In the genomic region with DNA sequence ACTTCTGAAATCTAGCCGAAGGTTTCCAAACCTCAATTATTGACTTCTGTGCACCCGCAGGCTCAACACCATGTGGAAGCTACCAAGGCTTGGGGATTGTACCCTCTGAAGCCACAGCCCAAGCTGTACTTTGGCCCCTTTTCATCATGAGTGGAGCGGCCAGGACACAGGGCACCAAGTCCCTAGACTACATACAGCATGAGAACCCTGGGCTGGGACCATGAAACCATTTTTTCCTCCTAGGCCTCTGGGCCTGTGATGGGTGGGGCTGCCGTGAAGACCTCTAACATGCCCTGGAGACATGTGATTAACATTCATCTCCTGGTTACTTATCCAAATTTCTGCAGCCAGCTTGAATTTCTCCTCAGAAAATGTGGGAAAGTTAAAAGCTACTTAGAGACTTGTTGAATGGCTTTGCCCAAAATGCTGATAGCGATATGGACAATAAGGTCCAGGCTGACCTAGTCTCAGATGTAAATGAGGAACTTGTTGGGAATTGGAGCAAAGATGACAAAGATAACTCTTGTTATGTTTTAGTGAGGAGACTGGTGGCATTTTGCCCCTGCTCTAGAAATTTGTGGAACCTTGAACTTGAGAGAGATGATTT, we compare ENCODE assay signal across 18 cellular contexts. TPM values are rescaled to one million over a fixed set of nuclear protein-coding genes. Genes with fewer than 3 reads are reported as not detected.
A peak's percentile ranks its signal among the peaks of the same experiment; 100 is the strongest.
DNase-seq lines count a peak whose midpoint lies in the region; ATAC-seq, FAIRE-seq and TF ChIP-seq lines count a peak whose summit lies in the region.
"Had no signal": no experiment of that assay in that cellular context is flagged by ENCODE, and none has a peak within 500 bp of the region (broad histone marks: within the 10 kb centered on the region; RNA-seq: fewer than 3 reads in every experiment).

No MANE protein-coding gene starts in this region.

- TF ChIP-seq POLR2A in A549 (IDR thresholded peaks at IDR 0.05; ENCODE audit: low read length), result no peak

- H3K4me3 ChIP-seq in A549 (no peak overlapping the region), HEK293 (ENCODE audit: low read depth, low read length) (no peak overlapping the region)
- H3K4me3 ChIP-seq: GM23338 had no signal

- CTCF ChIA-PET in A549 (lab: Yijun Ruan, JAX) (interaction anchor here (1.1 kb wide), 1 partner anchor 35 kb away, joined by 4 read pairs; no protein-coding TSS in a partner anchor), HEK293 (lab: Yijun Ruan, JAX) (no interaction called here)

- DNase-seq in DMS53 (lab: John Stamatoyannopoulos, UW) (peak; percentile 2), DMS53 treated with DMSO at 0.1 percent for 48 hours (lab: John Stamatoyannopoulos, UW; ENCODE audit: unreplicated experiment) (no peak), A549 (ENCODE audit: low read depth in 1 of 2, low spot score in 1 of 2) (peak in 1 of 2 experiments; percentile 27), RPMI7951 (ENCODE audit: low read depth) (peak; percentile 3), NCI-H526 (lab: John Stamatoyannopoulos, UW) (no peak), NCI-H524 treated with DMSO at 0.1 percent for 48 hours (lab: John Stamatoyannopoulos, UW) (no peak)
- DNase-seq: 8988T; C1 segment of cervical spinal cord; Calu3; CD4-positive, alpha-beta T cell; DMS153; H7 had no signal

- WGBS in A549 (ENCODE audit: missing lambda C conversion rate), result 83% methylated on average over 5 of the region's 5 CpGs

- ATAC-seq in A549, result peak in 1 of 2 experiments; percentile 39; a peak in 1 of 6 replicates
- ATAC-seq in HG02610 (IDR thresholded peaks at IDR 0.05; ENCODE audit: unreplicated experiment), result no peak
- ATAC-seq: GM23338 had no signal

- TF ChIP-seq EP300 in A549 (IDR thresholded peaks at IDR 0.05), result no peak

- TF ChIP-seq RAD21 in A549 (conservative IDR thresholded peaks at IDR 0.05 in 1 of 2, IDR thresholded peaks at IDR 0.05 in 1 of 2), result no peak

- FAIRE-seq in A549 (lab: Jason Lieb, UNC), result no peak
- FAIRE-seq: G401.6, GM12892, HTR-8/SVneo had no signal

- no peak for TF ChIP-seq CTCF in A549 (IDR thresholded peaks at IDR 0.05)
- TF ChIP-seq CTCF in HEK293 (tag by site-specific recombination; IDR thresholded peaks at IDR 0.05), result no peak

- H3K4me2 ChIP-seq in A549, result no peak overlapping the region
- H3K4me2 ChIP-seq: GM23338 had no signal

- H3K9me3 ChIP-seq in A549, result peaks cover 45% of the 10 kb centered on the region
- H3K9me3 ChIP-seq in HEK293 (ENCODE audit: control insufficient read depth, insufficient read depth, low read depth, low read length), result no peaks in the 10 kb centered on the region

- POLR2A ChIA-PET in A549 (lab: Yijun Ruan, JAX), result no interaction called here
- POLR2A ChIA-PET in HEK293 (lab: Yijun Ruan, JAX), result no interaction called here

- peaks cover 3 to 4% of the 10 kb centered on the region in 2 experiments; a peak in 2 of 3 replicates for H3K36me3 ChIP-seq in HEK293 (ENCODE audit: control insufficient read depth in 2 of 2, insufficient read depth in 1 of 2, low read length in 2 of 2)

- H3K4me1 ChIP-seq in A549, result no peaks in the 10 kb centered on the region
- no peaks in the 10 kb centered on the region for H3K4me1 ChIP-seq in HEK293 (ENCODE audit: control insufficient read depth, insufficient read depth, low read length)

- H3K27ac ChIP-seq in A549, result no peak overlapping the region
- H3K27ac ChIP-seq in HEK293 (ENCODE audit: extremely low read depth, low read depth, low read length), result no peak overlapping the region

TF ChIP-seq in A549, 52 proteins besides CTCF, POLR2A, EP300 and RAD21:
- TF ChIP-seq EHMT2 (IDR thresholded peaks at IDR 0.05; ENCODE audit: low read depth), result no peak
- TF ChIP-seq ZFP36 (IDR thresholded peaks at IDR 0.05; ENCODE audit: borderline replicate concordance, partially characterized antibody), result peak; percentile 97

TF ChIP-seq in HEK293, 187 proteins besides CTCF, POLR2A, EP300 and RAD21 (continues in another document):
- TF ChIP-seq ZNF585B (tag by site-specific recombination; IDR thresholded peaks at IDR 0.05) (peak; percentile 100), KLF7 (tag by site-specific recombination; IDR thresholded peaks at IDR 0.05; ENCODE audit: borderline replicate concordance) (0 out of 2 replicates have a peak, but pooled peaks have one; percentile 43), TRIM28 (IDR thresholded peaks at IDR 0.05; ENCODE audit: borderline replicate concordance, low read length) (peak; percentile 88; the same call in 1 of the 2 replicates), ZNF473 (tag by site-specific recombination; IDR thresholded peaks at IDR 0.05) (no peak), ZNF169 (tag by site-specific recombination; IDR thresholded peaks at IDR 0.05) (no peak), SCRT2 (tag by site-specific recombination; IDR thresholded peaks at IDR 0.05) (peak; percentile 61), ZNF529 (tag by site-specific recombination; IDR thresholded peaks at IDR 0.05; ENCODE audit: insufficient replicate concordance) (peak; percentile 70), KLF9 (tag by site-specific recombination; IDR thresholded peaks at IDR 0.05; ENCODE audit: low read depth) (0 out of 2 replicates have a peak, but pooled peaks have one; percentile 28), ZNF558 (tag by site-specific recombination; IDR thresholded peaks at IDR 0.05) (no peak), SCRT1 (tag by site-specific recombination; IDR thresholded peaks at IDR 0.05; ENCODE audit: borderline replicate concordance) (0 out of 2 replicates have a peak, but pooled peaks have one; percentile 50), SETDB1 (IDR thresholded peaks at IDR 0.05; ENCODE audit: insufficient read length, low read length) (peak; percentile 78), ZNF660 (tag by site-specific recombination; IDR thresholded peaks at IDR 0.05) (no peak)
- TF ChIP-seq, protein P1, sequence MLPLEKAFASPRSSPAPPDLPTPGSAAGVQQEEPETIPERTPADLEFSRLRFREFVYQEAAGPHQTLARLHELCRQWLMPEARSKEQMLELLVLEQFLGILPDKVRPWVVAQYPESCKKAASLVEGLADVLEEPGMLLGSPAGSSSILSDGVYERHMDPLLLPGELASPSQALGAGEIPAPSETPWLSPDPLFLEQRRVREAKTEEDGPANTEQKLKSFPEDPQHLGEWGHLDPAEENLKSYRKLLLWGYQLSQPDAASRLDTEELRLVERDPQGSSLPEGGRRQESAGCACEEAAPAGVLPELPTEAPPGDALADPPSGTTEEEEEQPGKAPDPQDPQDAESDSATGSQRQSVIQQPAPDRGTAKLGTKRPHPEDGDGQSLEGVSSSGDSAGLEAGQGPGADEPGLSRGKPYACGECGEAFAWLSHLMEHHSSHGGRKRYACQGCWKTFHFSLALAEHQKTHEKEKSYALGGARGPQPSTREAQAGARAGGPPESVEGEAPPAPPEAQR (tag by site-specific recombination; IDR thresholded peaks at IDR 0.05), result no peak
- TF ChIP-seq, protein P2, sequence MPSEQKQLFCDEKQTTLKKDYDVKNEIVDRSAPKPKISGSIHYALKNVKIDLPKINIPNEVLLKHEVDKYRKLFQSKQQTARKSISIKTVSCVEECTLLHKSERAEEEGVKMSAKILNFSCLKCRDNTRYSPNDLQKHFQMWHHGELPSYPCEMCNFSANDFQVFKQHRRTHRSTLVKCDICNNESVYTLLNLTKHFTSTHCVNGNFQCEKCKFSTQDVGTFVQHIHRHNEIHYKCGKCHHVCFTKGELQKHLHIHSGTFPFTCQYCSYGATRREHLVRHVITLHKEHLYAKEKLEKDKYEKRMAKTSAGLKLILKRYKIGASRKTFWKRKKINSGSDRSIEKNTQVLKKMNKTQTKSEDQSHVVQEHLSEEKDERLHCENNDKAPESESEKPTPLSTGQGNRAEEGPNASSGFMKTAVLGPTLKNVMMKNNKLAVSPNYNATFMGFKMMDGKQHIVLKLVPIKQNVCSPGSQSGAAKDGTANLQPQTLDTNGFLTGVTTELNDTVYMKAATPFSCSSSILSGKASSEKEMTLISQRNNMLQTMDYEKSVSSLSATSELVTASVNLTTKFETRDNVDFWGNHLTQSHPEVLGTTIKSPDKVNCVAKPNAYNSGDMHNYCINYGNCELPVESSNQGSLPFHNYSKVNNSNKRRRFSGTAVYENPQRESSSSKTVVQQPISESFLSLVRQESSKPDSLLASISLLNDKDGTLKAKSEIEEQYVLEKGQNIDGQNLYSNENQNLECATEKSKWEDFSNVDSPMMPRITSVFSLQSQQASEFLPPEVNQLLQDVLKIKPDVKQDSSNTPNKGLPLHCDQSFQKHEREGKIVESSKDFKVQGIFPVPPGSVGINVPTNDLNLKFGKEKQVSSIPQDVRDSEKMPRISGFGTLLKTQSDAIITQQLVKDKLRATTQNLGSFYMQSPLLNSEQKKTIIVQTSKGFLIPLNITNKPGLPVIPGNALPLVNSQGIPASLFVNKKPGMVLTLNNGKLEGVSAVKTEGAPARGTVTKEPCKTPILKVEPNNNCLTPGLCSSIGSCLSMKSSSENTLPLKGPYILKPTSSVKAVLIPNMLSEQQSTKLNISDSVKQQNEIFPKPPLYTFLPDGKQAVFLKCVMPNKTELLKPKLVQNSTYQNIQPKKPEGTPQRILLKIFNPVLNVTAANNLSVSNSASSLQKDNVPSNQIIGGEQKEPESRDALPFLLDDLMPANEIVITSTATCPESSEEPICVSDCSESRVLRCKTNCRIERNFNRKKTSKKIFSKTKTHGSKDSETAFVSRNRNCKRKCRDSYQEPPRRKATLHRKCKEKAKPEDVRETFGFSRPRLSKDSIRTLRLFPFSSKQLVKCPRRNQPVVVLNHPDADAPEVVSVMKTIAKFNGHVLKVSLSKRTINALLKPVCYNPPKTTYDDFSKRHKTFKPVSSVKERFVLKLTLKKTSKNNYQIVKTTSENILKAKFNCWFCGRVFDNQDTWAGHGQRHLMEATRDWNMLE (tag by site-specific recombination; conservative IDR thresholded peaks at IDR 0.05; ENCODE audit: low read depth), result 0 out of 2 replicates have a peak, but pooled peaks have one; percentile 25

RNA-seq across cellular contexts. Expression of gene CPLANE1, which starts 34.1 kb away (rescaled TPM):
- polyA plus RNA-seq in A549 (2011; rRNA removed) (15.7 and 16.1 TPM in 2 replicates), A549 (2017; fragmentation: RNase III; extraction: RNeasy Plus Mini Kit Qiagen cat#74134 plus additional on column Dnase treatment) (5.4 to 5.5 TPM (median 5.4 TPM) in 3 replicates)
- 1.5 and 1.6 TPM in 2 replicates for polyA plus RNA-seq in A549 (2012; cell fraction: cytosol; rRNA removed)
- 2.2 and 3.5 TPM in 2 replicates for polyA plus RNA-seq in A549 (2012; cell fraction: nucleus; rRNA removed)
- polyA minus RNA-seq in A549 (2011; rRNA and poly(A)+ RNA removed), result 16.7 and 19.5 TPM in 2 replicates
- total RNA-seq in RPMI7951 (2014; rRNA removed; shearing (Covaris generic)), result 8.4 and 14.1 TPM in 2 replicates

Comparison
In these comparisons a context has a peak if more than half of its experiments do, and no peak if none do; other contexts are left out.
1. DNase-seq: peak in DMS53 (single experiment) and RPMI7951 (single experiment); none in DMS53 treated with DMSO at 0.1 percent for 48 hours (single experiment), NCI-H526 (0 of 2) and NCI-H524 treated with DMSO at 0.1 percent for 48 hours (single experiment).